2 cellular contexts compared by ENCODE assay signal in the genomic region with DNA sequence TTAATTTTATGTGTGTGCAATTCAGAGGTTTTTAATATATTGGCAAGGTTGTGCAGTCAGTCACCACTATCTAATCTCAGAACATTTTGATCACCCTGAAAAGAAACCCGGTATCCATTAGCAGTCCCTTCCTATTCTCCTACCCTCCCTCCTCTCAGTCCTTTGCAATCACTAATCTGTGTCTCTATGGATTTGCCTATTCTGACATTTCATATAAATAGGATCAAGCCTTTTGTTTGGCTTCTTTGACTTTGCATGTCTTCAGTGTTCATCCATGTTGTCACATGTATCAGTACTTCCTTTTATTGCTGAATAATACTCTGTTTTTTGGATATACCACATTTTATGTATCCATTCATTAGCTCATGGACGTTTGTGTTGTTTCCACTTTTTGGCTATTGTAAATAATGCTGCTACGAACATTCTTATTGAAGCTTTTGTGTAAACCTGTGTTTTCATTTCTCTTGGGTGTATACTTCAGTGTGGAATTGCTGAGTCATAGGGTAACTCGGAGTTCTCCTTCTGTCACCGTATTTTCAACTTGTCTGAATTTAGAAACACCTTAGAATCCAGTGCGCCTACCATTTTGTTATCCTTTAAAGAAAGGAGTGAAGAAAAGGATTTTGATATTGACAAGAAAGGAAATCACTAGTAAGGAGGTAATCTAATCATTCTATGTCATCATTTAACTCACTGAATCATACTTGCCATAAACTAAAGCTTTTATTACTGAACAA.
TF ChIP-seq lines count a peak whose summit lies in the region.

No MANE protein-coding gene starts in this region.

TF ChIP-seq in IMR-90, 13 proteins besides CTCF, POLR2A, EP300 and RAD21 (continued from another document):
- TF ChIP-seq RFX5 (IDR thresholded peaks at IDR 0.05; ENCODE audit: low read depth, low read length) (no peak), NFE2L2 (IDR thresholded peaks at IDR 0.05; ENCODE audit: low read depth, low read length) (peak; percentile 97)

TF ChIP-seq in WTC11, 78 proteins besides CTCF, POLR2A, EP300 and RAD21:
- TF ChIP-seq ZBTB21 (CRISPR knock-in tag; IDR thresholded peaks at IDR 0.05; ENCODE audit: borderline replicate concordance) (no peak), ZNF423 (CRISPR knock-in tag; IDR thresholded peaks at IDR 0.05) (no peak), ZNF317 (CRISPR knock-in tag; IDR thresholded peaks at IDR 0.05; ENCODE audit: borderline replicate concordance, low read depth) (no peak), FOXP4 (CRISPR knock-in tag; IDR thresholded peaks at IDR 0.05) (no peak), ZNF219 (CRISPR knock-in tag; IDR thresholded peaks at IDR 0.05; ENCODE audit: borderline replicate concordance) (no peak), TCF7 (CRISPR knock-in tag; IDR thresholded peaks at IDR 0.05; ENCODE audit: low read depth) (no peak), GRHL2 (CRISPR knock-in tag; IDR thresholded peaks at IDR 0.05; ENCODE audit: insufficient replicate concordance, severe bottlenecking) (no peak), ZNF138 (CRISPR knock-in tag; conservative IDR thresholded peaks at IDR 0.05) (no peak)
